2 cellular contexts compared by ENCODE assay signal in the genomic region with DNA sequence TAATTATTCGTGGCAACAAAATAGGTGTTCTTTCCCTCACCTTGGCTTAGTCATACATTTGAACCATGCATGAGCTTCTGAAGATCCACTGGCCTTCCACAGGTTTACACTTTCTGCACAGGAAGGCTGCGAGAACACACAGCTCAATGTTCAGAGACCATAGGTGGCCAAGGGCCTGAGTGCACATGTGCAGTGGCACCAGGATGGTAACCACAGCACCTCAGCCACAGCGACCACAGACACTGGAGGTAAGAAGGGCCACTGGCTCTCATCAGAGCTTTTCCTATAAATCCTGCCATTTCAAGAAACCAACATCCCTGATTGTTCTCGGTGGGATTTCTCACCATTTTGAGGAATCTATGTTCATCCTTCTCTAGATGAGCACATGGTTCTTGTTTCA.
TF ChIP-seq lines count a peak whose summit lies in the region.

No MANE protein-coding gene starts in this region.

TF ChIP-seq in SK-N-SH, 30 proteins besides CTCF, POLR2A, EP300 and RAD21 (continued from another document):
- TF ChIP-seq GABPA (IDR thresholded peaks at IDR 0.05; ENCODE audit: low read depth), result no peak
- TF ChIP-seq CHD2 (IDR thresholded peaks at IDR 0.05; ENCODE audit: low read length, partially characterized antibody), result no peak
- TF ChIP-seq NRF1 (IDR thresholded peaks at IDR 0.05; ENCODE audit: low read depth, low read length), result no peak
- no peak for TF ChIP-seq PBX3 (IDR thresholded peaks at IDR 0.05)
- TF ChIP-seq POLR2AphosphoS5 (IDR thresholded peaks at IDR 0.05; ENCODE audit: low read depth, low read length), result no peak
- no peak for TF ChIP-seq MXI1 (IDR thresholded peaks at IDR 0.05; ENCODE audit: low read depth, low read length)
- TF ChIP-seq FOSL2 (IDR thresholded peaks at IDR 0.05; ENCODE audit: borderline replicate concordance, low read depth), result no peak
- TF ChIP-seq NFIC (IDR thresholded peaks at IDR 0.05; ENCODE audit: borderline replicate concordance), result no peak
- no peak for TF ChIP-seq GATA2 (CRISPR knock-in tag; IDR thresholded peaks at IDR 0.05)
- TF ChIP-seq, protein P1, sequence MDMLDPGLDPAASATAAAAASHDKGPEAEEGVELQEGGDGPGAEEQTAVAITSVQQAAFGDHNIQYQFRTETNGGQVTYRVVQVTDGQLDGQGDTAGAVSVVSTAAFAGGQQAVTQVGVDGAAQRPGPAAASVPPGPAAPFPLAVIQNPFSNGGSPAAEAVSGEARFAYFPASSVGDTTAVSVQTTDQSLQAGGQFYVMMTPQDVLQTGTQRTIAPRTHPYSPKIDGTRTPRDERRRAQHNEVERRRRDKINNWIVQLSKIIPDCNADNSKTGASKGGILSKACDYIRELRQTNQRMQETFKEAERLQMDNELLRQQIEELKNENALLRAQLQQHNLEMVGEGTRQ (IDR thresholded peaks at IDR 0.05; ENCODE audit: borderline replicate concordance, low read depth, low read length), result no peak
- TF ChIP-seq SIN3A (IDR thresholded peaks at IDR 0.05; ENCODE audit: borderline replicate concordance, low read depth, low read length), result no peak

TF ChIP-seq in SK-N-SH treated with all-trans-retinoic acid at 6 μM for 48 hours, 23 proteins besides CTCF, POLR2A, EP300 and RAD21 (continued from another document):
- TF ChIP-seq ZFP3 (CRISPR knock-in tag; IDR thresholded peaks at IDR 0.05), result no peak
- no peak for TF ChIP-seq ZC3H10 (CRISPR knock-in tag; IDR thresholded peaks at IDR 0.05)
- TF ChIP-seq ESRRG (CRISPR knock-in tag; IDR thresholded peaks at IDR 0.05), result no peak
- no peak for TF ChIP-seq TCF4 (CRISPR knock-in tag; IDR thresholded peaks at IDR 0.05; ENCODE audit: borderline replicate concordance)
- no peak for TF ChIP-seq ARNTL (CRISPR knock-in tag; IDR thresholded peaks at IDR 0.05; ENCODE audit: borderline replicate concordance, low read depth)
